ENCODE assay signal across 1 cellular context in genomic region chr17:8186446-8186786, GRCh38.
A peak's percentile ranks its signal among the peaks of the same experiment; 100 is the strongest.
TF ChIP-seq lines count a peak whose summit lies in the region.

No MANE protein-coding gene starts in this region.

TF ChIP-seq in A549, 52 proteins besides CTCF, POLR2A, EP300 and RAD21 (continued from another document):
- TF ChIP-seq BCL3 (IDR thresholded peaks at IDR 0.05) = no peak
- TF ChIP-seq NPAS2 (CRISPR knock-in tag; IDR thresholded peaks at IDR 0.05; ENCODE audit: borderline replicate concordance) = no peak
- TF ChIP-seq E2F6 (IDR thresholded peaks at IDR 0.05; ENCODE audit: borderline replicate concordance, low read depth) = no peak
- no peak for TF ChIP-seq EHF (CRISPR knock-in tag; IDR thresholded peaks at IDR 0.05)
- TF ChIP-seq EHMT2 (IDR thresholded peaks at IDR 0.05; ENCODE audit: low read depth) = no peak
- TF ChIP-seq RFX5 (IDR thresholded peaks at IDR 0.05) = no peak
- 0 out of 5 replicates have a peak, but pooled peaks of 1 of the 2 experiments have one; percentile 2 for TF ChIP-seq JUN (IDR thresholded peaks at IDR 0.05)
- TF ChIP-seq HES2 (IDR thresholded peaks at IDR 0.05) = no peak
- TF ChIP-seq ATOH8 (CRISPR knock-in tag; IDR thresholded peaks at IDR 0.05; ENCODE audit: low read depth) = no peak
- TF ChIP-seq HOXB13 (CRISPR knock-in tag; IDR thresholded peaks at IDR 0.05; ENCODE audit: low read depth) = no peak
- TF ChIP-seq CBX2 (IDR thresholded peaks at IDR 0.05; ENCODE audit: borderline replicate concordance, low read depth) = no peak
- TF ChIP-seq RCOR1 (IDR thresholded peaks at IDR 0.05; ENCODE audit: low read depth, low read length) = no peak
- TF ChIP-seq HEYL (CRISPR knock-in tag; IDR thresholded peaks at IDR 0.05) = 0 out of 2 replicates have a peak, but pooled peaks have one; percentile 34
- TF ChIP-seq CEBPB (IDR thresholded peaks at IDR 0.05) = no peak
- TF ChIP-seq BHLHE40 (IDR thresholded peaks at IDR 0.05; ENCODE audit: low read depth, low read length) = no peak
- TF ChIP-seq ZNF302 (CRISPR knock-in tag; IDR thresholded peaks at IDR 0.05) = no peak
- TF ChIP-seq CBX8 (IDR thresholded peaks at IDR 0.05) = no peak
- TF ChIP-seq HOXB5 (CRISPR knock-in tag; IDR thresholded peaks at IDR 0.05) = peak; percentile 36; the same call in 1 of the 2 replicates
- no peak; the same call in 1 of the 2 replicates for TF ChIP-seq MAX (IDR thresholded peaks at IDR 0.05)
- TF ChIP-seq PHF8 (IDR thresholded peaks at IDR 0.05; ENCODE audit: borderline replicate concordance, low read depth) = no peak
- TF ChIP-seq CHD4 (IDR thresholded peaks at IDR 0.05; ENCODE audit: borderline replicate concordance) = peak; percentile 37; the same call in 1 of the 2 replicates
- TF ChIP-seq HDAC2 (IDR thresholded peaks at IDR 0.05) = no peak
- TF ChIP-seq TP53 (CRISPR knock-in tag; IDR thresholded peaks at IDR 0.05) = no peak
- TF ChIP-seq MAZ (IDR thresholded peaks at IDR 0.05; ENCODE audit: borderline replicate concordance, low read depth, low read length) = no peak
- TF ChIP-seq MAFK (IDR thresholded peaks at IDR 0.05; ENCODE audit: partially characterized antibody) = no peak
- 0 out of 2 replicates have a peak, but pooled peaks have one; percentile 5 for TF ChIP-seq KDM1A (IDR thresholded peaks at IDR 0.05; ENCODE audit: low read depth)
- TF ChIP-seq FOSB (CRISPR knock-in tag; IDR thresholded peaks at IDR 0.05) = no peak
- TF ChIP-seq MYC (IDR thresholded peaks at IDR 0.05; ENCODE audit: borderline replicate concordance, low read length) = no peak
- TF ChIP-seq ZSCAN20 (CRISPR knock-in tag; IDR thresholded peaks at IDR 0.05) = no peak
